Comparison of ENCODE assay signal across 1 cellular context in the genomic region with DNA sequence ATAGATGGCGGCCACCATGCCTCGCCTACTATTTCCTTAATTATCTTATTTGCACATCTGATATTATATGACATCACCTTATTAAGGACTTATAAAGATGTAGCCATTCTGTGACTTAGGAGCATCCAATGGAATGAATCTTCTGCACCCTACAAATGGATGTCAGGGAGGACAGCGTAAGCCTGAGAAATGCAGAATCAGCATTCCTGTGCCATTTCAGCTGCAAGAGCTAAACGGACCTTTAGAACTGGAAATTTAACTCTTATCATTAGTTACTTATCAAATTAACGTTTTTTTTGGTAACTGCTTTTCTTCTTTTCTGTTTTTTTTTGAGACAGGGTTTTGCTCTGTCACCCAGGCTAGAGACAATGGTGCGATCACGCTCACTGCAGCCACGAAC.
TF ChIP-seq lines count a peak whose summit lies in the region.

No MANE protein-coding gene starts in this region.

TF ChIP-seq in IMR-90, 13 proteins besides CTCF, POLR2A, EP300 and RAD21:
- TF ChIP-seq, protein P1, sequence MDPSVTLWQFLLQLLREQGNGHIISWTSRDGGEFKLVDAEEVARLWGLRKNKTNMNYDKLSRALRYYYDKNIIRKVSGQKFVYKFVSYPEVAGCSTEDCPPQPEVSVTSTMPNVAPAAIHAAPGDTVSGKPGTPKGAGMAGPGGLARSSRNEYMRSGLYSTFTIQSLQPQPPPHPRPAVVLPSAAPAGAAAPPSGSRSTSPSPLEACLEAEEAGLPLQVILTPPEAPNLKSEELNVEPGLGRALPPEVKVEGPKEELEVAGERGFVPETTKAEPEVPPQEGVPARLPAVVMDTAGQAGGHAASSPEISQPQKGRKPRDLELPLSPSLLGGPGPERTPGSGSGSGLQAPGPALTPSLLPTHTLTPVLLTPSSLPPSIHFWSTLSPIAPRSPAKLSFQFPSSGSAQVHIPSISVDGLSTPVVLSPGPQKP (IDR thresholded peaks at IDR 0.05; ENCODE audit: borderline replicate concordance, low read depth, low read length): no peak
- TF ChIP-seq MAFK (IDR thresholded peaks at IDR 0.05; ENCODE audit: low read depth, low read length) (peak; percentile 89), CEBPB (IDR thresholded peaks at IDR 0.05; ENCODE audit: low read depth, low read length) (no peak), RCOR1 (IDR thresholded peaks at IDR 0.05; ENCODE audit: insufficient replicate concordance, low read length) (no peak)
